1 cellular context compared by ENCODE assay signal in the genomic region with DNA sequence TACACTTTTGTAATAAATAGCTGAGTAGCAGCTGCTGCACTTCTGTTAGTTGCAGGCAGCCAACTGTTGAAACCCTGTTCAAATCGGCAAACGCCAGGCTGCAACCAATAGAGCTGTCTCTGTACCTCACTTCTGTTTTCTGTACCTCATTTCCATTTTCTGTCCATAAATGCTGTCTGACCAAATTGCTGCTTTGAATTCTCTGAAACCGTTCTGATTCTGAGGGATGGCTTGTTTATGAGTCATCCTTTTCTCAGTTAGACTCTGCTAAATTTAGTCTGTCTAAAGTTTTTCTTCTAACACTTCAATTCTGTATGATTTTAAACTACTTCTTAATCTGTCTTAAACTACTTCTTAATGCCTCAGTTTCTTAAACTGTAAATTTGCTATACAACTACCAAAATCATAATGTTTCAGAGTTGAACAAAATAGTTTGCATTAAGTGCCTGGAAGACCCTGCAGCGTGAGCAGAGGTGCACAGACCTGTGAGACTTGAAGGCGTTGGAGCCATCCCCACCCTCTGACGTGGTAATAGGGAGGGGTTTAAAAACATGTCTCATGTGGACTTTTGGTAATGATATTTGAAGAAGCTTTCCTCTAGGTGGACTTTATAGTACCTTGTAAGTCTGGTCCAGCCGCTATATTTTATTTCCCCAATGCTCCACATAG.
TF ChIP-seq lines count a peak whose summit lies in the region.

No MANE protein-coding gene starts in this region.

TF ChIP-seq in HCT116, 20 proteins besides CTCF, POLR2A, EP300 and RAD21:
- TF ChIP-seq CBX3 (IDR thresholded peaks at IDR 0.05; ENCODE audit: low read depth) (no peak), EZH2 (IDR thresholded peaks at IDR 0.05) (no peak), ELF1 (IDR thresholded peaks at IDR 0.05; ENCODE audit: borderline replicate concordance, low read depth) (no peak), ZFX (IDR thresholded peaks at IDR 0.05) (no peak), JUND (IDR thresholded peaks at IDR 0.05) (no peak), EGR1 (IDR thresholded peaks at IDR 0.05; ENCODE audit: low read depth) (no peak), YY1 (IDR thresholded peaks at IDR 0.05; ENCODE audit: extremely low read depth, insufficient replicate concordance, low read depth, low read length) (no peak), ZNF274 (IDR thresholded peaks at IDR 0.05; ENCODE audit: low read depth, low read length) (no peak), SRF (IDR thresholded peaks at IDR 0.05; ENCODE audit: low read depth) (no peak)
- TF ChIP-seq, protein P1, sequence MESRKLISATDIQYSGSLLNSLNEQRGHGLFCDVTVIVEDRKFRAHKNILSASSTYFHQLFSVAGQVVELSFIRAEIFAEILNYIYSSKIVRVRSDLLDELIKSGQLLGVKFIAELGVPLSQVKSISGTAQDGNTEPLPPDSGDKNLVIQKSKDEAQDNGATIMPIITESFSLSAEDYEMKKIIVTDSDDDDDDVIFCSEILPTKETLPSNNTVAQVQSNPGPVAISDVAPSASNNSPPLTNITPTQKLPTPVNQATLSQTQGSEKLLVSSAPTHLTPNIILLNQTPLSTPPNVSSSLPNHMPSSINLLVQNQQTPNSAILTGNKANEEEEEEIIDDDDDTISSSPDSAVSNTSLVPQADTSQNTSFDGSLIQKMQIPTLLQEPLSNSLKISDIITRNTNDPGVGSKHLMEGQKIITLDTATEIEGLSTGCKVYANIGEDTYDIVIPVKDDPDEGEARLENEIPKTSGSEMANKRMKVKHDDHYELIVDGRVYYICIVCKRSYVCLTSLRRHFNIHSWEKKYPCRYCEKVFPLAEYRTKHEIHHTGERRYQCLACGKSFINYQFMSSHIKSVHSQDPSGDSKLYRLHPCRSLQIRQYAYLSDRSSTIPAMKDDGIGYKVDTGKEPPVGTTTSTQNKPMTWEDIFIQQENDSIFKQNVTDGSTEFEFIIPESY (IDR thresholded peaks at IDR 0.05; ENCODE audit: extremely low read depth, insufficient replicate concordance, low read length) = no peak
- TF ChIP-seq, protein P2, sequence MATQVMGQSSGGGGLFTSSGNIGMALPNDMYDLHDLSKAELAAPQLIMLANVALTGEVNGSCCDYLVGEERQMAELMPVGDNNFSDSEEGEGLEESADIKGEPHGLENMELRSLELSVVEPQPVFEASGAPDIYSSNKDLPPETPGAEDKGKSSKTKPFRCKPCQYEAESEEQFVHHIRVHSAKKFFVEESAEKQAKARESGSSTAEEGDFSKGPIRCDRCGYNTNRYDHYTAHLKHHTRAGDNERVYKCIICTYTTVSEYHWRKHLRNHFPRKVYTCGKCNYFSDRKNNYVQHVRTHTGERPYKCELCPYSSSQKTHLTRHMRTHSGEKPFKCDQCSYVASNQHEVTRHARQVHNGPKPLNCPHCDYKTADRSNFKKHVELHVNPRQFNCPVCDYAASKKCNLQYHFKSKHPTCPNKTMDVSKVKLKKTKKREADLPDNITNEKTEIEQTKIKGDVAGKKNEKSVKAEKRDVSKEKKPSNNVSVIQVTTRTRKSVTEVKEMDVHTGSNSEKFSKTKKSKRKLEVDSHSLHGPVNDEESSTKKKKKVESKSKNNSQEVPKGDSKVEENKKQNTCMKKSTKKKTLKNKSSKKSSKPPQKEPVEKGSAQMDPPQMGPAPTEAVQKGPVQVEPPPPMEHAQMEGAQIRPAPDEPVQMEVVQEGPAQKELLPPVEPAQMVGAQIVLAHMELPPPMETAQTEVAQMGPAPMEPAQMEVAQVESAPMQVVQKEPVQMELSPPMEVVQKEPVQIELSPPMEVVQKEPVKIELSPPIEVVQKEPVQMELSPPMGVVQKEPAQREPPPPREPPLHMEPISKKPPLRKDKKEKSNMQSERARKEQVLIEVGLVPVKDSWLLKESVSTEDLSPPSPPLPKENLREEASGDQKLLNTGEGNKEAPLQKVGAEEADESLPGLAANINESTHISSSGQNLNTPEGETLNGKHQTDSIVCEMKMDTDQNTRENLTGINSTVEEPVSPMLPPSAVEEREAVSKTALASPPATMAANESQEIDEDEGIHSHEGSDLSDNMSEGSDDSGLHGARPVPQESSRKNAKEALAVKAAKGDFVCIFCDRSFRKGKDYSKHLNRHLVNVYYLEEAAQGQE (IDR thresholded peaks at IDR 0.05; ENCODE audit: low read depth) = no peak
